In genomic region chr18:55401638-55402191, GRCh38 we compare ENCODE assay signal across 9 cellular contexts.
DNase-seq lines count a peak whose midpoint lies in the region; ATAC-seq and TF ChIP-seq lines count a peak whose summit lies in the region.
"Had no signal": no experiment of that assay in that cellular context is flagged by ENCODE, and none has a peak within 500 bp of the region (broad histone marks: within the 10 kb centered on the region; RNA-seq: fewer than 3 reads in every experiment).

No MANE protein-coding gene starts in this region.

- H3K4me3 ChIP-seq in iPS-20b (ENCODE audit: low read length) (peak overlapping the region; percentile 29; the same call in 1 of the 2 replicates), sigmoid colon (peak overlapping the region; percentile 4 to 42 (median 40))

- peak overlapping the region; percentile 25; the same call in 1 of the 2 replicates for H3K9ac ChIP-seq in iPS-20b (ENCODE audit: low read depth, low read length)

- in situ Hi-C loops in G401 (cut with HindIII; ENCODE audit: low sequenced_read_pairs) = no loop called here

- H3K9me3 Mint-ChIP-seq in brain = no peaks in the 10 kb centered on the region

- peaks cover 64% of the 10 kb centered on the region for H3K4me1 ChIP-seq in iPS-20b (ENCODE audit: insufficient read depth, low read length)
- peaks cover 0 to 62% (median 37%) of the 10 kb centered on the region in 4 donors for H3K4me1 ChIP-seq in sigmoid colon

- peaks cover 3% of the 10 kb centered on the region for H3K27me3 Mint-ChIP-seq in brain

- TF ChIP-seq EP300 in sigmoid colon (IDR thresholded peaks at IDR 0.05) = no peak

- WGBS in sigmoid colon, 2 donors = 30 to 52% methylated on average over 12 of the region's 12 CpGs

- H3K4me1 Mint-ChIP-seq in brain = peaks cover 96% of the 10 kb centered on the region

- no peak overlapping the region for H3K27ac ChIP-seq in iPS-20b (ENCODE audit: low read length)
- peak overlapping the region; percentile 73 to 83 (median 78) for H3K27ac ChIP-seq in sigmoid colon

- ATAC-seq in HG02884 (IDR thresholded peaks at IDR 0.05; ENCODE audit: unreplicated experiment) (no peak), GM21367 (IDR thresholded peaks at IDR 0.05; ENCODE audit: unreplicated experiment) (no peak)

- TF ChIP-seq CTCF in brain (conservative IDR thresholded peaks at IDR 0.05) = no peak
- no peak for TF ChIP-seq CTCF in sigmoid colon (IDR thresholded peaks at IDR 0.05)

- H3K36me3 ChIP-seq in iPS-20b (ENCODE audit: insufficient read depth, low read depth, low read length) = no peaks in the 10 kb centered on the region
- no peaks in the 10 kb centered on the region for H3K36me3 ChIP-seq in sigmoid colon

- H3K27me3 ChIP-seq in iPS-20b (ENCODE audit: insufficient read depth, low read length) (no peaks in the 10 kb centered on the region), sigmoid colon (no peaks in the 10 kb centered on the region)

- H3K36me3 Mint-ChIP-seq in brain = peaks cover 4% of the 10 kb centered on the region

- TF ChIP-seq POLR2A in sigmoid colon (IDR thresholded peaks at IDR 0.05) = no peak

- peak overlapping the region; percentile 72 to 86 (median 76) for H3K4me3 Mint-ChIP-seq in brain

- H3K9me3 ChIP-seq in iPS-20b (ENCODE audit: insufficient read depth, low read depth, low read length) (no peaks in the 10 kb centered on the region), sigmoid colon (no peaks in the 10 kb centered on the region)

- DNase-seq in G401 (ENCODE audit: low spot score) (peak; percentile 74), sigmoid colon (peak; percentile 72), NCI-H69 (lab: John Stamatoyannopoulos, UW) (no peak), HPDE6-E6E7 (ENCODE audit: extremely low spot score) (no peak)
- DNase-seq: DMS79 treated with DMSO at 0.1 percent for 48 hours had no signal

- peak overlapping the region; percentile 70 to 96 (median 93) for H3K27ac Mint-ChIP-seq in brain

- intact Hi-C loops in sigmoid colon (cut with DNase I) = loop anchor here (5.0 to 10.0 kb wide), 4 partner anchors 79 to 1233 kb away; partner anchors contain the start of genes TCF4 and TXNL1

Comparison
In these comparisons a context has a peak if more than half of its experiments do, and no peak if none do; other contexts are left out.
1. DNase-seq: peak in G401 (single experiment) and sigmoid colon (single experiment); none in NCI-H69 (single experiment) and HPDE6-E6E7 (single experiment).